In genomic region chrX:38335382-38335781, GRCh38 we compare ENCODE assay signal across 1 cellular context.
TF ChIP-seq lines count a peak whose summit lies in the region.

No MANE protein-coding gene starts in this region.

TF ChIP-seq in IMR-90, 13 proteins besides CTCF, POLR2A, EP300 and RAD21 (continued from another document):
- TF ChIP-seq USF2 (IDR thresholded peaks at IDR 0.05; ENCODE audit: low read depth, low read length) (no peak), FOS (IDR thresholded peaks at IDR 0.05; ENCODE audit: low read depth, low read length) (no peak), NFE2L2 (IDR thresholded peaks at IDR 0.05; ENCODE audit: low read depth, low read length) (no peak), RCOR1 (IDR thresholded peaks at IDR 0.05; ENCODE audit: insufficient replicate concordance, low read length) (no peak)
- TF ChIP-seq, protein P1, sequence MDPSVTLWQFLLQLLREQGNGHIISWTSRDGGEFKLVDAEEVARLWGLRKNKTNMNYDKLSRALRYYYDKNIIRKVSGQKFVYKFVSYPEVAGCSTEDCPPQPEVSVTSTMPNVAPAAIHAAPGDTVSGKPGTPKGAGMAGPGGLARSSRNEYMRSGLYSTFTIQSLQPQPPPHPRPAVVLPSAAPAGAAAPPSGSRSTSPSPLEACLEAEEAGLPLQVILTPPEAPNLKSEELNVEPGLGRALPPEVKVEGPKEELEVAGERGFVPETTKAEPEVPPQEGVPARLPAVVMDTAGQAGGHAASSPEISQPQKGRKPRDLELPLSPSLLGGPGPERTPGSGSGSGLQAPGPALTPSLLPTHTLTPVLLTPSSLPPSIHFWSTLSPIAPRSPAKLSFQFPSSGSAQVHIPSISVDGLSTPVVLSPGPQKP (IDR thresholded peaks at IDR 0.05; ENCODE audit: borderline replicate concordance, low read depth, low read length), result no peak
